ENCODE assay signal across 1 cellular context in the genomic region with DNA sequence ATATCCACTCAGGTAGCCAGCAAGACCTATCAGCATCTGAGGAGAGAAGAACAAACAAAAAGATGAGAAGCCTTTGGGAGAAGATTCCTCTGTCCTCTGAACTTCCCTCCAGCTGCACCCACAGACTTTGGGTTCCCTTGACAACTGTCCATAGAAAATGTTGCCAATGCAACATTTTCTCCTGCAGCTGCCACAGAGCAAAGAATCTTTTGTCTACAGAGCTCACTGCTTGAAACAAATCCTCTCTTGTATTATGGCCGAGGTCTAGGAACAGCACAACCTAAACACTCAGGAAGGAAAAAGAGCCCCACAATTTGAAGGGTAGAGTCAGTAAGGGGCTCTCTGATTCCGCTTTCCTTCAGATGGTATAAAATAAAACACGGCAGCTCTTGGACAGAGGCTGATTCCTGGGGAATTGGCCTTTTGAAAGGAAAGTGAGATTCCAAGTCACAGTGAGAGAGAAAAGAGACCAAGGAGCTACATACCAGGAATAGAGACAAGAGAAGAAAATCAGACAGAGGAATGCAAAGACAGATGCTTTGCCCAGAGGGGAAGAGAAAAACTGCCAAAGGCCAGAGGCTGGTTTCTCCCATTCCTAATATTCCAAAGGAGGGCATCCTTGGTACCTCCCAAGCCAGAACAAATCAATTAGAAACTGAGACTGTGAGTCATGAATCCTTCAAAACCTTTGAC.
TF ChIP-seq lines count a peak whose summit lies in the region.

No MANE protein-coding gene starts in this region.

TF ChIP-seq in GM23338, 12 proteins besides CTCF, POLR2A, EP300 and RAD21 (continued from another document):
- TF ChIP-seq, protein P1, sequence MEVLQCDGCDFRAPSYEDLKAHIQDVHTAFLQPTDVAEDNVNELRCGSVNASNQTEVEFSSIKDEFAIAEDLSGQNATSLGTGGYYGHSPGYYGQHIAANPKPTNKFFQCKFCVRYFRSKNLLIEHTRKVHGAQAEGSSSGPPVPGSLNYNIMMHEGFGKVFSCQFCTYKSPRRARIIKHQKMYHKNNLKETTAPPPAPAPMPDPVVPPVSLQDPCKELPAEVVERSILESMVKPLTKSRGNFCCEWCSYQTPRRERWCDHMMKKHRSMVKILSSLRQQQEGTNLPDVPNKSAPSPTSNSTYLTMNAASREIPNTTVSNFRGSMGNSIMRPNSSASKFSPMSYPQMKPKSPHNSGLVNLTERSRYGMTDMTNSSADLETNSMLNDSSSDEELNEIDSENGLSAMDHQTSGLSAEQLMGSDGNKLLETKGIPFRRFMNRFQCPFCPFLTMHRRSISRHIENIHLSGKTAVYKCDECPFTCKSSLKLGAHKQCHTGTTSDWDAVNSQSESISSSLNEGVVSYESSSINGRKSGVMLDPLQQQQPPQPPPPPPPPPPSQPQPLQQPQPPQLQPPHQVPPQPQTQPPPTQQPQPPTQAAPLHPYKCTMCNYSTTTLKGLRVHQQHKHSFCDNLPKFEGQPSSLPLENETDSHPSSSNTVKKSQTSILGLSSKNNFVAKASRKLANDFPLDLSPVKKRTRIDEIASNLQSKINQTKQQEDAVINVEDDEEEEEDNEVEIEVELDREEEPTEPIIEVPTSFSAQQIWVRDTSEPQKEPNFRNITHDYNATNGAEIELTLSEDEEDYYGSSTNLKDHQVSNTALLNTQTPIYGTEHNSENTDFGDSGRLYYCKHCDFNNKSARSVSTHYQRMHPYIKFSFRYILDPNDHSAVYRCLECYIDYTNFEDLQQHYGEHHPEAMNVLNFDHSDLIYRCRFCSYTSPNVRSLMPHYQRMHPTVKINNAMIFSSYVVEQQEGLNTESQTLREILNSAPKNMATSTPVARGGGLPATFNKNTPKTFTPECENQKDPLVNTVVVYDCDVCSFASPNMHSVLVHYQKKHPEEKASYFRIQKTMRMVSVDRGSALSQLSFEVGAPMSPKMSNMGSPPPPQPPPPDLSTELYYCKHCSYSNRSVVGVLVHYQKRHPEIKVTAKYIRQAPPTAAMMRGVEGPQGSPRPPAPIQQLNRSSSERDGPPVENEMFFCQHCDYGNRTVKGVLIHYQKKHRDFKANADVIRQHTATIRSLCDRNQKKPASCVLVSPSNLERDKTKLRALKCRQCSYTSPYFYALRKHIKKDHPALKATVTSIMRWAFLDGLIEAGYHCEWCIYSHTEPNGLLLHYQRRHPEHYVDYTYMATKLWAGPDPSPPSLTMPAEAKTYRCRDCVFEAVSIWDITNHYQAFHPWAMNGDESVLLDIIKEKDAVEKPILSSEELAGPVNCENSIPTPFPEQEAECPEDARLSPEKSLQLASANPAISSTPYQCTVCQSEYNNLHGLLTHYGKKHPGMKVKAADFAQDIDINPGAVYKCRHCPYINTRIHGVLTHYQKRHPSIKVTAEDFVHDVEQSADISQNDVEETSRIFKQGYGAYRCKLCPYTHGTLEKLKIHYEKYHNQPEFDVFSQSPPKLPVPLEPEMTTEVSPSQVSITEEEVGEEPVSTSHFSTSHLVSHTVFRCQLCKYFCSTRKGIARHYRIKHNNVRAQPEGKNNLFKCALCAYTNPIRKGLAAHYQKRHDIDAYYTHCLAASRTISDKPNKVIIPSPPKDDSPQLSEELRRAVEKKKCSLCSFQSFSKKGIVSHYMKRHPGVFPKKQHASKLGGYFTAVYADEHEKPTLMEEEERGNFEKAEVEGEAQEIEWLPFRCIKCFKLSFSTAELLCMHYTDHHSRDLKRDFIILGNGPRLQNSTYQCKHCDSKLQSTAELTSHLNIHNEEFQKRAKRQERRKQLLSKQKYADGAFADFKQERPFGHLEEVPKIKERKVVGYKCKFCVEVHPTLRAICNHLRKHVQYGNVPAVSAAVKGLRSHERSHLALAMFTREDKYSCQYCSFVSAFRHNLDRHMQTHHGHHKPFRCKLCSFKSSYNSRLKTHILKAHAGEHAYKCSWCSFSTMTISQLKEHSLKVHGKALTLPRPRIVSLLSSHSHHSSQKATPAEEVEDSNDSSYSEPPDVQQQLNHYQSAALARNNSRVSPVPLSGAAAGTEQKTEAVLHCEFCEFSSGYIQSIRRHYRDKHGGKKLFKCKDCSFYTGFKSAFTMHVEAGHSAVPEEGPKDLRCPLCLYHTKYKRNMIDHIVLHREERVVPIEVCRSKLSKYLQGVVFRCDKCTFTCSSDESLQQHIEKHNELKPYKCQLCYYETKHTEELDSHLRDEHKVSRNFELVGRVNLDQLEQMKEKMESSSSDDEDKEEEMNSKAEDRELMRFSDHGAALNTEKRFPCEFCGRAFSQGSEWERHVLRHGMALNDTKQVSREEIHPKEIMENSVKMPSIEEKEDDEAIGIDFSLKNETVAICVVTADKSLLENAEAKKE (CRISPR knock-in tag; IDR thresholded peaks at IDR 0.05), result no peak
TF ChIP-seq in GM23338: peak in this region for 0.
